Comparison of ENCODE assay signal across 3 cellular contexts in the genomic region with DNA sequence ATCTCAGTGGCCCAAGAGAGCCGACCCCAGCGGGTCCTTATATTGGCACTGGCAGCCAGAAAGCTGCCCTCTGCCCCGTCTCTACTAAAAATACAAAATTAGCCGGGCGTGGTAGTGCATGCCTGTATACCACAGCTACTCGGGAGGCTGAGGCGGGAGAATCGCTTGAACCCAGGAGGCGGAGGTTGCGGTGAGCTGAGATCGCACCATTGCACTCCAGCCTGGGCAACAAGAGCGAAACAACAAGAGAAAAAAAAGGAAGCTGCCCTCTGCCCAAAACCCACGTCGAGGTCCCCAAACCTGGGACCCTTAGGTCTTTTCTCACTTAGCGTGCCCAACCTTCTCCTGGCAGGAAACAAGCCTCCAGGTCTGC. TPM values are rescaled to one million over a fixed set of nuclear protein-coding genes. Genes with fewer than 3 reads are reported as not detected.
ATAC-seq and TF ChIP-seq lines count a peak whose summit lies in the region.
"Not testable (repeated sequence)": the region's sequence is repeated elsewhere in the genome, so short reads cannot be mapped to it uniquely, and the experiment has no call there.
"Had no signal": no experiment of that assay in that cellular context is flagged by ENCODE, and none has a peak within 500 bp of the region (broad histone marks: within the 10 kb centered on the region; RNA-seq: fewer than 3 reads in every experiment).

No MANE protein-coding gene starts in this region.

- not testable (repeated sequence) for H3F3A ChIP-seq in DOHH2 (ENCODE audit: control insufficient read depth, insufficient read depth)

- TF ChIP-seq POLR2A in gastroesophageal sphincter (IDR thresholded peaks at IDR 0.05), result not testable (repeated sequence)

- H4K20me1 ChIP-seq in DOHH2 (ENCODE audit: control insufficient read depth, insufficient read depth, low read depth, low read length), result not testable (repeated sequence)

- peaks cover 32% of the 10 kb centered on the region for H3K4me1 ChIP-seq in DOHH2 (ENCODE audit: control insufficient read depth, low read length)
- peaks cover 0 to 33% (median 15%) of the 10 kb centered on the region in 3 donors for H3K4me1 ChIP-seq in gastroesophageal sphincter

- H3K36me3 ChIP-seq in DOHH2 (ENCODE audit: control insufficient read depth, low read length) (peaks cover 50% of the 10 kb centered on the region), gastroesophageal sphincter (peaks cover 0 to 29% of the 10 kb centered on the region in 2 donors)

- WGBS in gastroesophageal sphincter (ENCODE audit: low coverage in 1 of 2), 2 donors, result 37% methylated on average over 6 of the region's 15 CpGs; no CpG with 5 or more reads in 1 of the 2 donors

- H3K27ac ChIP-seq in DOHH2 (ENCODE audit: low read depth, low read length), result not testable (repeated sequence)
- peak overlapping the region in 3 of 4 donors; percentile 85 to 89 (median 85) for H3K27ac ChIP-seq in gastroesophageal sphincter

- TF ChIP-seq EP300 in gastroesophageal sphincter (IDR thresholded peaks at IDR 0.05), result not testable (repeated sequence)

- not testable (repeated sequence) for H3K9me3 ChIP-seq in DOHH2 (ENCODE audit: control insufficient read depth, insufficient read depth, low read length); gastroesophageal sphincter

- peak overlapping the region; percentile 87 for H3K4me3 ChIP-seq in DOHH2 (ENCODE audit: low read length)
- peak overlapping the region; percentile 76 to 87 for H3K4me3 ChIP-seq in gastroesophageal sphincter

- not testable (repeated sequence) for ATAC-seq in gastroesophageal sphincter

- not testable (repeated sequence) for H3K27me3 ChIP-seq in DOHH2 (ENCODE audit: control insufficient read depth, low read length); gastroesophageal sphincter

- H3K4me2 ChIP-seq in DOHH2 (ENCODE audit: low read length), result peak overlapping the region; percentile 89

- not testable (repeated sequence) for H3K9me2 ChIP-seq in DOHH2 (replicated peaks; ENCODE audit: control insufficient read depth, low read length)

- peaks cover 20% of the 10 kb centered on the region for H3K79me2 ChIP-seq in DOHH2 (ENCODE audit: control insufficient read depth, low read length)

- not testable (repeated sequence) for TF ChIP-seq CTCF in DOHH2 (IDR thresholded peaks at IDR 0.05; ENCODE audit: low read depth, low read length, poor library complexity, severe bottlenecking); gastroesophageal sphincter (IDR thresholded peaks at IDR 0.05)

RNA-seq across cellular contexts. Expression of a gene that starts 0.9 kb away (rescaled TPM):
- total RNA-seq in gastroesophageal sphincter, result 100 to 1,000 TPM in 3 of 4 donors, 10 to 100 TPM in 1; 98.1 to 128 (median 120) TPM

RNA-seq across cellular contexts. Expression of a gene that starts 20.6 kb away (rescaled TPM):
- total RNA-seq in gastroesophageal sphincter, result 1 to 10 TPM in 1 of 4 donors, under 1 TPM in 2, not detected in 1; 0.40 to 1.4 (median 0.49) TPM

RNA-seq across cellular contexts. Expression of a gene that starts 24.0 kb away (rescaled TPM):
- total RNA-seq in gastroesophageal sphincter, result 10 to 100 TPM; 10.1 to 14.5 (median 13.6) TPM

RNA-seq across cellular contexts. Expression of a gene that starts 42.3 kb away (rescaled TPM):
- total RNA-seq in gastroesophageal sphincter, result not detected
- total RNA-seq: left cardiac atrium had no signal

RNA-seq across cellular contexts. Expression of a gene that starts 51.7 kb away (rescaled TPM):
- total RNA-seq in gastroesophageal sphincter, result not detected
- total RNA-seq: left cardiac atrium had no signal
